In genomic region chr19:18736415-18737336, GRCh38 we compare ENCODE assay signal across 28 cellular contexts. TPM values are rescaled to one million over a fixed set of nuclear protein-coding genes. Genes with fewer than 3 reads are reported as not detected.
A peak's percentile ranks its signal among the peaks of the same experiment; 100 is the strongest.
DNase-seq lines count a peak whose midpoint lies in the region; ATAC-seq and TF ChIP-seq lines count a peak whose summit lies in the region.
"Had no signal": no experiment of that assay in that cellular context is flagged by ENCODE, and none has a peak within 500 bp of the region (broad histone marks: within the 10 kb centered on the region; RNA-seq: fewer than 3 reads in every experiment).

No MANE protein-coding gene starts in this region.

- peak overlapping the region; percentile 87 for H3K4me2 ChIP-seq in BLaER1

- H3K27me3 ChIP-seq in BLaER1 (no peaks in the 10 kb centered on the region), body of pancreas (no peaks in the 10 kb centered on the region)
- H3K27me3 ChIP-seq: foreskin keratinocyte, neutrophil, right atrium auricular region, upper lobe of right lung had no signal

- no peak overlapping the region for H3K27ac Mint-ChIP-seq in natural killer cell
- H3K27ac Mint-ChIP-seq: activated CD8-positive, alpha-beta T cell treated with anti-CD3 and anti-CD28 coated beads for 36 hours; activated naive CD4-positive, alpha-beta T cell treated with anti-CD3 and anti-CD28 coated beads, Interleukin-2, amount 50 U/mL, for 24 hours; dendritic cell treated with granulocyte-macrophage colony-stimulating factor and Interleukin-4, amounts not matched to agents 40 ng/mL and 50 ng/mL, for 4 days; T-cell; WTC11 had no signal

- no peak overlapping the region for H3K4me3 ChIP-seq in BLaER1
- H3K4me3 ChIP-seq in body of pancreas, result no peak overlapping the region
- H3K4me3 ChIP-seq: GM12878, right atrium auricular region, upper lobe of right lung had no signal

- no peaks in the 10 kb centered on the region for H3K9me3 Mint-ChIP-seq in natural killer cell
- H3K9me3 Mint-ChIP-seq: activated CD8-positive, alpha-beta T cell treated with anti-CD3 and anti-CD28 coated beads for 36 hours; activated naive CD4-positive, alpha-beta T cell treated with anti-CD3 and anti-CD28 coated beads, Interleukin-2, amount 50 U/mL, for 24 hours; activated T-cell treated with anti-CD3 and anti-CD28 coated beads, Interleukin-2, amount 50 U/mL, for 4 hours; dendritic cell treated with granulocyte-macrophage colony-stimulating factor and Interleukin-4, amounts not matched to agents 40 ng/mL and 50 ng/mL, for 4 days; T-cell; WTC11 had no signal

- peaks cover 34% of the 10 kb centered on the region; the same call in 1 of the 2 replicates for H4K20me1 ChIP-seq in BLaER1

- H3K9me3 ChIP-seq in BLaER1, result no peaks in the 10 kb centered on the region
- no peaks in the 10 kb centered on the region for H3K9me3 ChIP-seq in body of pancreas
- H3K9me3 ChIP-seq: neutrophil, right atrium auricular region, upper lobe of right lung had no signal

- peaks cover 100% of the 10 kb centered on the region for H3K4me1 ChIP-seq in BLaER1
- peaks cover 41% of the 10 kb centered on the region for H3K4me1 ChIP-seq in body of pancreas
- H3K4me1 ChIP-seq: foreskin keratinocyte had no signal

- no peaks in the 10 kb centered on the region for H3K36me3 Mint-ChIP-seq in natural killer cell
- H3K36me3 Mint-ChIP-seq: T-cell, WTC11 had no signal

- no peak for ATAC-seq in body of pancreas
- ATAC-seq in natural killer cell, result no peak
- ATAC-seq: activated CD8-positive, alpha-beta T cell treated with anti-CD3 and anti-CD28 coated beads for 36 hours; activated T-cell treated with anti-CD3 and anti-CD28 coated beads, Interleukin-2, amount 50 U/mL, for 4 hours; foreskin keratinocyte; GM12878; HCT116; T-cell; upper lobe of right lung; WTC11 had no signal

- no peaks in the 10 kb centered on the region for H3K36me3 ChIP-seq in BLaER1
- no peaks in the 10 kb centered on the region for H3K36me3 ChIP-seq in body of pancreas (replicated peaks in 1 of 2; ENCODE audit: insufficient read depth in 1 of 2, low read depth in 2 of 2)
- H3K36me3 ChIP-seq: neutrophil, right atrium auricular region, upper lobe of right lung had no signal

- TF ChIP-seq CTCF in body of pancreas (IDR thresholded peaks at IDR 0.05) (no peak), natural killer cell (IDR thresholded peaks at IDR 0.05) (no peak)

- WGBS in body of pancreas, 2 donors, result 67 to 70% methylated on average over 20 to 27 of the region's 27 CpGs

- peak overlapping the region; percentile 49; the same call in 1 of the 2 replicates for H3K9ac ChIP-seq in BLaER1

- TF ChIP-seq POLR2A in body of pancreas (IDR thresholded peaks at IDR 0.05), result no peak

- intact Hi-C loops in body of pancreas (cut with DNase I) (no loop called here), natural killer cell (cut with micrococcal nuclease) (no loop called here)

- H3K4me3 Mint-ChIP-seq in natural killer cell, result no peak overlapping the region
- H3K4me3 Mint-ChIP-seq: activated CD8-positive, alpha-beta T cell treated with anti-CD3 and anti-CD28 coated beads for 36 hours; activated naive CD4-positive, alpha-beta T cell treated with anti-CD3 and anti-CD28 coated beads, Interleukin-2, amount 50 U/mL, for 24 hours; activated T-cell treated with anti-CD3 and anti-CD28 coated beads, Interleukin-2, amount 50 U/mL, for 4 hours; brain; dendritic cell treated with granulocyte-macrophage colony-stimulating factor and Interleukin-4, amounts not matched to agents 40 ng/mL and 50 ng/mL, for 4 days; T-cell; WTC11 had no signal

- H3K4me1 Mint-ChIP-seq in natural killer cell, result peaks cover 6 to 7% of the 10 kb centered on the region in 2 donors

- peak overlapping the region; percentile 81 for H3K27ac ChIP-seq in BLaER1
- H3K27ac ChIP-seq in body of pancreas, result no peak overlapping the region
- H3K27ac ChIP-seq: epithelial cell of prostate, foreskin keratinocyte, neutrophil, right atrium auricular region, RWPE1, upper lobe of right lung had no signal

- DNase-seq in HT-29 (ENCODE audit: low spot score), result peak; percentile 66
- DNase-seq in body of pancreas, result peak; percentile 59 to 87 (median 78)
- peak; percentile 38 for DNase-seq in myocyte (ENCODE audit: low read depth)
- DNase-seq in GM03348 (ENCODE audit: low spot score), result no peak
- DNase-seq in NCI-H1694 treated with DMSO at 0.1 percent for 48 hours (lab: John Stamatoyannopoulos, UW), result no peak
- DNase-seq in stimulated activated CD4-positive, alpha-beta T cell treated with anti-CD3 and anti-CD28 coated beads, Interleukin-1b, Interleukin-23, amount 100 ng/mL, for 48 hours, result no peak
- no peak for DNase-seq in natural killer cell
- DNase-seq: activated CD8-positive, alpha-beta T cell treated with anti-CD3 and anti-CD28 coated beads for 36 hours; activated T-cell treated with anti-CD3 and anti-CD28 coated beads, Interleukin-2, amount 50 U/mL, for 4 hours; foreskin keratinocyte; Kasumi-1; NCI-H1092; NCI-H2171; NK-92 treated with Interleukin-12 subunit alpha and Interleukin-12 subunit beta, amount 100 ng/mL, for 24 hours; stimulated activated naive CD4-positive, alpha-beta T cell treated with Interleukin-2 at 50 U/mL for 16 hours; T-cell; upper lobe of right lung had no signal

- no peaks in the 10 kb centered on the region for H3K27me3 Mint-ChIP-seq in natural killer cell (ENCODE audit: low read depth in 2 of 2)
- H3K27me3 Mint-ChIP-seq: activated CD8-positive, alpha-beta T cell treated with anti-CD3 and anti-CD28 coated beads for 36 hours; activated naive CD4-positive, alpha-beta T cell treated with anti-CD3 and anti-CD28 coated beads, Interleukin-2, amount 50 U/mL, for 24 hours; brain; dendritic cell treated with granulocyte-macrophage colony-stimulating factor and Interleukin-4, amounts not matched to agents 40 ng/mL and 50 ng/mL, for 4 days; T-cell had no signal

RNA-seq across cellular contexts. Expression of gene CRTC1, which starts 53.2 kb away (rescaled TPM):
- total RNA-seq in HT-29 (2014; rRNA removed; shearing (Covaris generic)), result 4.1 and 4.7 TPM in 2 replicates
- total RNA-seq in body of pancreas (1 to 10 TPM; 4.9 to 6.5 TPM), myocyte (2.8 and 3.3 TPM in 2 replicates), natural killer cell (10 to 100 TPM; 14.1 to 17.0 (median 14.3) TPM)
- polyA plus RNA-seq in myocyte (2012), result 18.6 TPM

RNA-seq across cellular contexts. Expression of gene COMP, which starts 54.4 kb away (rescaled TPM):
- not detected in 2 replicates for total RNA-seq in HT-29 (2014; rRNA removed; shearing (Covaris generic))
- total RNA-seq in body of pancreas (1 to 10 TPM in 1 of 2 donors, under 1 TPM in 1; 0.33 to 6.0 TPM), myocyte (not detected in 2 replicates), natural killer cell (not detected)
- polyA plus RNA-seq in myocyte (2012), result 178 TPM
- total RNA-seq: activated CD8-positive, alpha-beta T cell treated with anti-CD3 and anti-CD28 coated beads for 36 hours; activated T-cell treated with anti-CD3 and anti-CD28 coated beads, Interleukin-2, amount 50 U/mL, for 4 hours; foreskin keratinocyte; GM12878; T-cell had no signal
- polyA plus RNA-seq: foreskin keratinocyte had no signal

Comparison
In these comparisons a context has a peak if more than half of its experiments do, and no peak if none do; other contexts are left out.
1. DNase-seq: peak in HT-29 (single experiment), body of pancreas (4 of 4) and myocyte (single experiment); none in GM03348 (single experiment), NCI-H1694 treated with DMSO at 0.1 percent for 48 hours (single experiment), stimulated activated CD4-positive, alpha-beta T cell treated with anti-CD3 and anti-CD28 coated beads, Interleukin-1b, Interleukin-23, amount 100 ng/mL, for 48 hours (single experiment) and natural killer cell (single experiment).